In the genomic region with DNA sequence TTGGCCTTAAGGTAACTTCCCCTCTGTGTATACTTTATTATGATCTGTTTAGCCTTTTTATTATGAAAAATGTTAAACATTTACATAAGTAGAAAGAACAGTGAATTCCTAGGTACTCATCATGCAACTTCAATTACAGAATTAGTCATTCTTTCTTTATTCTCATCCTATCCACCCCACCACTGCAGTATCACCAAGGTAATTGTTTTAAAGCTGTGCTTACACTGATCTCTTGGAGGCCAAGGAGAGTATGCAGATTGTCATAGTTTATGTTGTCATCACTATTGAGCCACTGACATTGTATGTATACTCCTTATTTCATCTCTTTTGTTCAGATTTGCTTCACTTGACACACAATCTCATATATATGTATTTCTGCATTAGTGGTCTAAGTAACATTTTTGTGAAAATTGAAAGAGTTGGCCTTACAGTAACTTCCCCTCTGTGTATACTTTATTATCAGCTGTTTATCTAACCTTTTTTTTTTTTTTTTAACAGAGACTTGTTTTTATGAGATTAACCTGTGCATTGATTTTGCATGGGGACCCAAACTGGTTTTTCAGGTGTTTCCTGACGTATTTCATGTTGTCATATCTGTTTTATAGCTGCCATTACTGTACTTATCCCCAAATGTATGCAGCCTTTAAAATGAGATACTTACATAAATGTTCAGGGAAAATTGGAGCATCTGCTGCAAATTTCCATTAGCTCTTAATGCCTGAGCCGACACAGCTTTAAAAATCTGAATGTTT, we compare ENCODE assay signal across 17 cellular contexts. TPM values are rescaled to one million over a fixed set of nuclear protein-coding genes. Genes with fewer than 3 reads are reported as not detected.
DNase-seq lines count a peak whose midpoint lies in the region; ATAC-seq and TF ChIP-seq lines count a peak whose summit lies in the region.
"Had no signal": no experiment of that assay in that cellular context is flagged by ENCODE, and none has a peak within 500 bp of the region (broad histone marks: within the 10 kb centered on the region; RNA-seq: fewer than 3 reads in every experiment).

No MANE protein-coding gene starts in this region.

- POLR2A ChIA-PET in naive thymus-derived CD4-positive, alpha-beta T cell (lab: Charles Lee): interaction anchor here (0.6 to 2.5 kb wide), 4 partner anchors 14 to 56 kb away, joined by 3 to 8 read pairs (median 4); a partner anchor contains a TSS

- ATAC-seq in naive thymus-derived CD4-positive, alpha-beta T cell: no peak
- ATAC-seq in HG03095 (IDR thresholded peaks at IDR 0.05; ENCODE audit: unreplicated experiment): no peak

- H3K4me1 ChIP-seq in left ventricle myocardium inferior: peaks cover 73% of the 10 kb centered on the region
- H3K4me1 ChIP-seq in right atrium auricular region: peaks cover 0 to 34% of the 10 kb centered on the region in 2 donors
- peaks cover 34 to 36% of the 10 kb centered on the region in 2 donors for H3K4me1 ChIP-seq in naive thymus-derived CD4-positive, alpha-beta T cell (ENCODE audit: control insufficient read depth in 2 of 2, insufficient read depth in 2 of 2, low read length in 2 of 2)

- H3K9me3 Mint-ChIP-seq in naive thymus-derived CD4-positive, alpha-beta T cell: peaks cover 0 to 3% (median 0%) of the 10 kb centered on the region in 11 donors
- H3K9me3 Mint-ChIP-seq: H9 had no signal

- intact Hi-C loops in left ventricle myocardium inferior (cut with micrococcal nuclease): no loop called here
- intact Hi-C loops in naive thymus-derived CD4-positive, alpha-beta T cell (cut with micrococcal nuclease): loop anchor here (5.0 to 10.0 kb wide), 3 partner anchors 327 to 1025 kb away; a partner anchor contains a TSS

- peaks cover 0 to 3% (median 0%) of the 10 kb centered on the region in 5 donors for H3K27me3 Mint-ChIP-seq in naive thymus-derived CD4-positive, alpha-beta T cell

- H3K27ac ChIP-seq in left ventricle myocardium inferior (replicated peaks) (peak overlapping the region; percentile 67), right atrium auricular region (peak overlapping the region in 1 of 2 donors; percentile 71), VCaP (peak overlapping the region; percentile 35)
- no peak overlapping the region for H3K27ac ChIP-seq in naive thymus-derived CD4-positive, alpha-beta T cell (ENCODE audit: low read depth, low read length)

- H3K9me3 ChIP-seq in left ventricle myocardium inferior (replicated peaks) (no peaks in the 10 kb centered on the region), right atrium auricular region (no peaks in the 10 kb centered on the region)
- no peaks in the 10 kb centered on the region for H3K9me3 ChIP-seq in naive thymus-derived CD4-positive, alpha-beta T cell (ENCODE audit: control insufficient read depth in 2 of 3, low read length in 3 of 3)
- H3K9me3 ChIP-seq: Peyer's patch had no signal

- peak overlapping the region in 3 of 9 donors; percentile 11 to 59 (median 46) for H3K27ac Mint-ChIP-seq in naive thymus-derived CD4-positive, alpha-beta T cell

- no peak for TF ChIP-seq CTCF in left ventricle myocardium inferior (IDR thresholded peaks at IDR 0.05; ENCODE audit: borderline replicate concordance)
- no peak for TF ChIP-seq CTCF in right atrium auricular region (IDR thresholded peaks at IDR 0.05)
- no peak for TF ChIP-seq CTCF in VCaP (conservative IDR thresholded peaks at IDR 0.05)

- H3K27me3 ChIP-seq in left ventricle myocardium inferior (ENCODE audit: low read depth) (no peaks in the 10 kb centered on the region), right atrium auricular region (no peaks in the 10 kb centered on the region)
- no peaks in the 10 kb centered on the region for H3K27me3 ChIP-seq in naive thymus-derived CD4-positive, alpha-beta T cell (ENCODE audit: control insufficient read depth in 2 of 2, insufficient read depth in 2 of 2, low read length in 2 of 2)
- H3K27me3 ChIP-seq: Peyer's patch had no signal

- H3K4me3 Mint-ChIP-seq in naive thymus-derived CD4-positive, alpha-beta T cell: peak overlapping the region in 7 of 10 donors; percentile 6 to 96 (median 42)
- H3K4me3 Mint-ChIP-seq: H9 had no signal

- CTCF ChIA-PET in naive thymus-derived CD4-positive, alpha-beta T cell (lab: Charles Lee): interaction anchor here (0.9 kb wide), 1 partner anchor 10 kb away, joined by 3 read pairs; no protein-coding TSS in a partner anchor

- H3K36me3 ChIP-seq in left ventricle myocardium inferior (peaks cover 52% of the 10 kb centered on the region), right atrium auricular region (peaks cover 29% of the 10 kb centered on the region)
- peaks cover 12 to 58% (median 20%) of the 10 kb centered on the region in 3 experiments for H3K36me3 ChIP-seq in naive thymus-derived CD4-positive, alpha-beta T cell (ENCODE audit: control insufficient read depth in 2 of 3, insufficient read depth in 3 of 3, low read length in 3 of 3)

- H3K4me3 ChIP-seq in left ventricle myocardium inferior (no peak overlapping the region), right atrium auricular region (no peak overlapping the region)
- no peak overlapping the region for H3K4me3 ChIP-seq in naive thymus-derived CD4-positive, alpha-beta T cell (ENCODE audit: low read length)

- no peak for DNase-seq in left ventricle myocardium inferior
- no peak for DNase-seq in right atrium auricular region (ENCODE audit: low spot score)
- DNase-seq in naive thymus-derived CD4-positive, alpha-beta T cell: no peak
- no peak for DNase-seq in NCI-H2029 treated with DMSO at 0.1 percent for 48 hours (lab: John Stamatoyannopoulos, UW)
- no peak for DNase-seq in DMS 273 treated with DMSO at 0.1 percent for 48 hours (lab: John Stamatoyannopoulos, UW)
- DNase-seq in stimulated activated CD4-positive, alpha-beta T cell treated with anti-CD3 and anti-CD28 coated beads, Interleukin-2, amount 100 ng/mL, for 48 hours: no peak
- DNase-seq: activated CD4-positive, CD25-positive, alpha-beta regulatory T cell; DMS79; H9; mammary epithelial cell; NCI-H146; NCI-H510A treated with DMSO at 0.1 percent for 48 hours; nucleus accumbens; Peyer's patch; SW 1271 had no signal

- peaks cover 40 to 86% (median 79%) of the 10 kb centered on the region in 7 donors for H3K4me1 Mint-ChIP-seq in naive thymus-derived CD4-positive, alpha-beta T cell

- H3K36me3 Mint-ChIP-seq in naive thymus-derived CD4-positive, alpha-beta T cell: peaks cover 21 to 58% (median 52%) of the 10 kb centered on the region in 5 donors

RNA-seq across cellular contexts. Expression of a gene that starts 4.5 kb away (rescaled TPM):
- total RNA-seq in left ventricle myocardium inferior: 17.7 TPM
- 10 to 100 TPM in 1 of 2 donors, 1 to 10 TPM in 1; 9.0 to 12.7 TPM for total RNA-seq in right atrium auricular region
- total RNA-seq in naive thymus-derived CD4-positive, alpha-beta T cell: 10 to 100 TPM; 21.6 to 46.3 (median 36.4) TPM
- polyA plus RNA-seq in naive thymus-derived CD4-positive, alpha-beta T cell: 10 to 100 TPM; 11.2 to 11.4 TPM

RNA-seq across cellular contexts. Expression of a gene that starts 55.7 kb away (rescaled TPM):
- total RNA-seq in left ventricle myocardium inferior (5.2 TPM), right atrium auricular region (10 to 100 TPM in 1 of 2 donors, 1 to 10 TPM in 1; 3.7 to 14.6 TPM)
- 10 to 100 TPM in 4 of 5 experiments, 1 to 10 TPM in 1; 8.4 to 19.3 (median 15.8) TPM for total RNA-seq in naive thymus-derived CD4-positive, alpha-beta T cell
- polyA plus RNA-seq in naive thymus-derived CD4-positive, alpha-beta T cell: 1 to 10 TPM; 3.2 to 5.2 TPM
